18 cellular contexts compared by ENCODE assay signal in genomic region chr7:140926021-140926812, GRCh38.
DNase-seq lines count a peak whose midpoint lies in the region; ATAC-seq and TF ChIP-seq lines count a peak whose summit lies in the region.
"Had no signal": no experiment of that assay in that cellular context is flagged by ENCODE, and none has a peak within 500 bp of the region (broad histone marks: within the 10 kb centered on the region; RNA-seq: fewer than 3 reads in every experiment).

No MANE protein-coding gene starts in this region.

- no peaks in the 10 kb centered on the region for H3K9me3 Mint-ChIP-seq in activated naive CD4-positive, alpha-beta T cell treated with anti-CD3 and anti-CD28 coated beads, Interleukin-2, amount 10 ng/mL, durations not matched to agents 7 days and 5 days

- H3K4me3 ChIP-seq in HEK293 (ENCODE audit: low read depth, low read length), result no peak overlapping the region
- H3K4me3 ChIP-seq in effector memory CD4-positive, alpha-beta T cell (ENCODE audit: insufficient read depth, low read depth, low read length, poor library complexity, severe bottlenecking), result no peak overlapping the region
- no peak overlapping the region for H3K4me3 ChIP-seq in parathyroid adenoma (ENCODE audit: low read depth, low read length)
- H3K4me3 ChIP-seq in foreskin fibroblast (ENCODE audit: low read depth in 1 of 2, low read length in 2 of 2), result no peak overlapping the region

- H3K4me1 Mint-ChIP-seq in activated naive CD4-positive, alpha-beta T cell treated with anti-CD3 and anti-CD28 coated beads, Interleukin-2, amount 10 ng/mL, durations not matched to agents 7 days and 5 days, result peaks cover 9% of the 10 kb centered on the region

- DNase-seq in activated naive CD4-positive, alpha-beta T cell treated with anti-CD3 and anti-CD28 coated beads, Interleukin-2, amount 10 ng/mL, durations not matched to agents 7 days and 5 days, result no peak
- no peak for DNase-seq in activated naive CD4-positive, alpha-beta T cell treated with Interleukin-2 at 50 U/mL for 16 hours
- no peak for DNase-seq in effector memory CD4-positive, alpha-beta T cell
- DNase-seq in NCI-H748 (lab: John Stamatoyannopoulos, UW; ENCODE audit: unreplicated experiment), result no peak
- DNase-seq in foreskin fibroblast, result no peak
- DNase-seq: dermis blood vessel endothelial cell; DMS 273 treated with DMSO at 0.1 percent for 48 hours; Kasumi-1; NCI-H1436; NCI-H446 treated with DMSO at 0.1 percent for 48 hours; stimulated activated CD4-positive, alpha-beta T cell treated with anti-CD3 and anti-CD28 coated beads, Interleukin-2, amount 100 ng/mL, for 48 hours; T-helper 9 cell; testis had no signal

- peak overlapping the region; percentile 81 for H2AFZ ChIP-seq in parathyroid adenoma

- H3K79me2 ChIP-seq in parathyroid adenoma, result peaks cover 10% of the 10 kb centered on the region

- POLR2A ChIA-PET in HEK293 (lab: Yijun Ruan, JAX), result interaction anchor here (0.6 kb wide), 1 partner anchor 685 kb away, joined by 3 read pairs; no protein-coding TSS in a partner anchor

- H3K9ac ChIP-seq in parathyroid adenoma, result no peak overlapping the region

- H3K27ac ChIP-seq in HEK293 (ENCODE audit: extremely low read depth, low read depth, low read length), result no peak overlapping the region
- peak overlapping the region; percentile 98 for H3K27ac ChIP-seq in effector memory CD4-positive, alpha-beta T cell (ENCODE audit: insufficient read depth, low read length, poor library complexity, severe bottlenecking)
- no peak overlapping the region for H3K27ac ChIP-seq in parathyroid adenoma

- H3K4me3 Mint-ChIP-seq in activated naive CD4-positive, alpha-beta T cell treated with anti-CD3 and anti-CD28 coated beads, Interleukin-2, amount 10 ng/mL, durations not matched to agents 7 days and 5 days, result peak overlapping the region; percentile 22

- H3K27ac Mint-ChIP-seq in activated naive CD4-positive, alpha-beta T cell treated with anti-CD3 and anti-CD28 coated beads, Interleukin-2, amount 10 ng/mL, durations not matched to agents 7 days and 5 days, result peak overlapping the region; percentile 39

- no peaks in the 10 kb centered on the region for H3K4me1 ChIP-seq in HEK293 (ENCODE audit: control insufficient read depth, insufficient read depth, low read length)
- peaks cover 8% of the 10 kb centered on the region for H3K4me1 ChIP-seq in effector memory CD4-positive, alpha-beta T cell (ENCODE audit: control insufficient read depth, insufficient read depth, low read length, poor library complexity, severe bottlenecking)
- H3K4me1 ChIP-seq in parathyroid adenoma, result no peaks in the 10 kb centered on the region

- peaks cover 4% of the 10 kb centered on the region for H3K27me3 Mint-ChIP-seq in activated naive CD4-positive, alpha-beta T cell treated with anti-CD3 and anti-CD28 coated beads, Interleukin-2, amount 10 ng/mL, durations not matched to agents 7 days and 5 days

- H3K36me3 Mint-ChIP-seq in activated naive CD4-positive, alpha-beta T cell treated with anti-CD3 and anti-CD28 coated beads, Interleukin-2, amount 10 ng/mL, durations not matched to agents 7 days and 5 days, result no peaks in the 10 kb centered on the region

- no peak overlapping the region for H3K4me2 ChIP-seq in parathyroid adenoma (ENCODE audit: low read length)

- TF ChIP-seq CTCF in HEK293 (tag by site-specific recombination; IDR thresholded peaks at IDR 0.05) (no peak), parathyroid adenoma (IDR thresholded peaks at IDR 0.05) (no peak), foreskin fibroblast (IDR thresholded peaks at IDR 0.05; ENCODE audit: low read depth, low read length) (no peak)

- H3K27me3 ChIP-seq in effector memory CD4-positive, alpha-beta T cell (replicated peaks; ENCODE audit: control insufficient read depth, insufficient read depth, low read length, poor library complexity, severe bottlenecking), result no peaks in the 10 kb centered on the region
- H3K27me3 ChIP-seq in parathyroid adenoma (ENCODE audit: control insufficient read depth, insufficient read depth, low read length), result no peaks in the 10 kb centered on the region
- H3K27me3 ChIP-seq: ascending aorta, testis had no signal

- no peaks in the 10 kb centered on the region for H3K9me3 ChIP-seq in HEK293 (ENCODE audit: control insufficient read depth, insufficient read depth, low read depth, low read length)
- no peaks in the 10 kb centered on the region for H3K9me3 ChIP-seq in effector memory CD4-positive, alpha-beta T cell (ENCODE audit: control insufficient read depth, low read length)
- no peaks in the 10 kb centered on the region for H3K9me3 ChIP-seq in parathyroid adenoma (ENCODE audit: control insufficient read depth, low read length)
- H3K9me3 ChIP-seq: ascending aorta, testis had no signal

- H3K36me3 ChIP-seq in HEK293 (ENCODE audit: control insufficient read depth in 2 of 2, insufficient read depth in 1 of 2, low read length in 2 of 2) (no peaks in the 10 kb centered on the region), parathyroid adenoma (ENCODE audit: control insufficient read depth, insufficient read depth, low read length) (no peaks in the 10 kb centered on the region)
- no peaks in the 10 kb centered on the region for H3K36me3 ChIP-seq in effector memory CD4-positive, alpha-beta T cell (ENCODE audit: control insufficient read depth, insufficient read depth, low read length)
- H3K36me3 ChIP-seq: ascending aorta had no signal

- no peak for ATAC-seq in GM19463 (IDR thresholded peaks at IDR 0.05; ENCODE audit: unreplicated experiment)
- ATAC-seq: Right ventricle myocardium inferior had no signal

- CTCF ChIA-PET in activated naive CD4-positive, alpha-beta T cell treated with anti-CD3 and anti-CD28 coated beads, Interleukin-2, amount 10 ng/mL, durations not matched to agents 7 days and 5 days (lab: Charles Lee), result interaction anchor here (0.6 to 0.9 kb wide), 2 partner anchors 54 to 1207 kb away, joined by 3 read pairs; no protein-coding TSS in a partner anchor
- CTCF ChIA-PET in HEK293 (lab: Yijun Ruan, JAX), result interaction anchor here (0.6 to 2.2 kb wide), 4 partner anchors 89 to 803 kb away, joined by 3 to 8 read pairs (median 5); partner anchors contain the start of gene MRPS33

TF ChIP-seq in HEK293, 187 proteins besides CTCF, POLR2A, EP300 and RAD21:
- TF ChIP-seq OVOL3 (tag by site-specific recombination; IDR thresholded peaks at IDR 0.05), result no peak
- no peak for TF ChIP-seq ZSCAN16 (tag by site-specific recombination; IDR thresholded peaks at IDR 0.05)
- peak; percentile 35; the same call in 1 of the 2 replicates for TF ChIP-seq ZBTB21 (tag by site-specific recombination; IDR thresholded peaks at IDR 0.05)
- no peak for TF ChIP-seq ZNF514 (tag by site-specific recombination; IDR thresholded peaks at IDR 0.05)
- no peak for TF ChIP-seq ZNF239 (tag by site-specific recombination; IDR thresholded peaks at IDR 0.05)
- peak; percentile 75 for TF ChIP-seq ATF2 (tag by site-specific recombination; IDR thresholded peaks at IDR 0.05; ENCODE audit: low read depth)
- 0 out of 2 replicates have a peak, but pooled peaks have one; percentile 10 for TF ChIP-seq ZNF335 (tag by site-specific recombination; conservative IDR thresholded peaks at IDR 0.05)
